In genomic region chr2:47049502-47049901, GRCh38 we compare ENCODE assay signal across 22 cellular contexts.
A peak's percentile ranks its signal among the peaks of the same experiment; 100 is the strongest.
DNase-seq lines count a peak whose midpoint lies in the region; TF ChIP-seq lines count a peak whose summit lies in the region.
"Had no signal": no experiment of that assay in that cellular context is flagged by ENCODE, and none has a peak within 500 bp of the region (broad histone marks: within the 10 kb centered on the region; RNA-seq: fewer than 3 reads in every experiment).

No MANE protein-coding gene starts in this region.

- no peaks in the 10 kb centered on the region for H3K9me3 ChIP-seq in ascending aorta
- H3K9me3 ChIP-seq in right atrium auricular region = no peaks in the 10 kb centered on the region
- H3K9me3 ChIP-seq in skeletal muscle tissue (ENCODE audit: control insufficient read depth in 3 of 3, low read length in 3 of 3) = no peaks in the 10 kb centered on the region
- H3K9me3 ChIP-seq: BLaER1, MG63, transverse colon had no signal

- peak overlapping the region in 1 of 3 donors; percentile 70 for H3K9ac ChIP-seq in skeletal muscle tissue (ENCODE audit: low read depth in 1 of 3, low read length in 3 of 3)
- H3K9ac ChIP-seq: BLaER1 had no signal

- peak; percentile 50 for DNase-seq in H7
- no peak for DNase-seq in ascending aorta (ENCODE audit: low spot score in 2 of 2)
- no peak for DNase-seq in right atrium auricular region (ENCODE audit: low spot score)
- DNase-seq in MV-4-11 (lab: John Stamatoyannopoulos, UW) = no peak
- DNase-seq in activated CD8-positive, alpha-beta memory T cell treated with anti-CD3 and anti-CD28 coated beads, Interleukin-2, amount 50 U/mL, for 48 hours = no peak
- DNase-seq in glomerular visceral epithelial cell (ENCODE audit: extremely low spot score) = no peak
- DNase-seq in NCI-H2171 treated with DMSO at 0.1 percent for 48 hours (lab: John Stamatoyannopoulos, UW) = no peak
- DNase-seq: activated naive CD4-positive, alpha-beta T cell; activated T-cell treated with anti-CD3 and anti-CD28 coated beads, Interleukin-2, amount 50 U/mL, for 4 hours; COR-L47; DMS79; GDM1; glutamatergic neuron; KG1; MG63; NCI-H1417 treated with DMSO at 0.1 percent for 48 hours; NCI-H774; stimulated activated naive CD8-positive, alpha-beta T cell treated with anti-CD3 and anti-CD28 coated beads, Interleukin-15, amount 100 ng/mL, for 72 hours; T-helper 1 cell; transverse colon had no signal

- peak overlapping the region; percentile 30 to 45 for H3K27ac ChIP-seq in ascending aorta
- peak overlapping the region; percentile 49 to 54 for H3K27ac ChIP-seq in right atrium auricular region
- H3K27ac ChIP-seq in skeletal muscle tissue (ENCODE audit: low read depth, low read length) = peak overlapping the region; percentile 77
- H3K27ac ChIP-seq: BLaER1 had no signal

- no peak for TF ChIP-seq CTCF in ascending aorta (IDR thresholded peaks at IDR 0.05)
- TF ChIP-seq CTCF in right atrium auricular region (IDR thresholded peaks at IDR 0.05) = no peak

- intact Hi-C loops in ascending aorta (cut with DNase I) = no loop called here

- H3K36me3 ChIP-seq in H7 (replicated peaks; ENCODE audit: control insufficient read depth, insufficient read depth, low read length) (peaks cover 2% of the 10 kb centered on the region), ascending aorta (peaks cover 76 to 84% of the 10 kb centered on the region in 2 donors), right atrium auricular region (peaks cover 31% of the 10 kb centered on the region), skeletal muscle tissue (ENCODE audit: control insufficient read depth in 3 of 3, insufficient read depth in 3 of 3, low read length in 3 of 3) (peaks cover 17 to 26% (median 22%) of the 10 kb centered on the region in 3 donors)
- H3K36me3 ChIP-seq: transverse colon had no signal

- H3K4me3 ChIP-seq in H7 (ENCODE audit: insufficient read depth, low read depth, low read length) (no peak overlapping the region), ascending aorta (no peak overlapping the region), right atrium auricular region (no peak overlapping the region), skeletal muscle tissue (ENCODE audit: low read length in 3 of 3) (peak overlapping the region in 1 of 3 donors; percentile 22)
- H3K4me3 ChIP-seq: BLaER1, MG63, transverse colon had no signal

- H3K27me3 ChIP-seq in H7 (ENCODE audit: control insufficient read depth, insufficient read depth, low read length) (no peaks in the 10 kb centered on the region), ascending aorta (no peaks in the 10 kb centered on the region), right atrium auricular region (no peaks in the 10 kb centered on the region), skeletal muscle tissue (ENCODE audit: control insufficient read depth in 3 of 3, insufficient read depth in 3 of 3, low read length in 3 of 3) (no peaks in the 10 kb centered on the region)
- H3K27me3 ChIP-seq: BLaER1, MG63, transverse colon had no signal

- H3K4me1 ChIP-seq in ascending aorta (no peaks in the 10 kb centered on the region), right atrium auricular region (peaks cover 0 to 36% of the 10 kb centered on the region in 2 donors), skeletal muscle tissue (ENCODE audit: control insufficient read depth in 3 of 3, insufficient read depth in 3 of 3, low read length in 3 of 3) (peaks cover 65 to 82% (median 75%) of the 10 kb centered on the region in 3 donors)
